3 cellular contexts compared by ENCODE assay signal in the genomic region with DNA sequence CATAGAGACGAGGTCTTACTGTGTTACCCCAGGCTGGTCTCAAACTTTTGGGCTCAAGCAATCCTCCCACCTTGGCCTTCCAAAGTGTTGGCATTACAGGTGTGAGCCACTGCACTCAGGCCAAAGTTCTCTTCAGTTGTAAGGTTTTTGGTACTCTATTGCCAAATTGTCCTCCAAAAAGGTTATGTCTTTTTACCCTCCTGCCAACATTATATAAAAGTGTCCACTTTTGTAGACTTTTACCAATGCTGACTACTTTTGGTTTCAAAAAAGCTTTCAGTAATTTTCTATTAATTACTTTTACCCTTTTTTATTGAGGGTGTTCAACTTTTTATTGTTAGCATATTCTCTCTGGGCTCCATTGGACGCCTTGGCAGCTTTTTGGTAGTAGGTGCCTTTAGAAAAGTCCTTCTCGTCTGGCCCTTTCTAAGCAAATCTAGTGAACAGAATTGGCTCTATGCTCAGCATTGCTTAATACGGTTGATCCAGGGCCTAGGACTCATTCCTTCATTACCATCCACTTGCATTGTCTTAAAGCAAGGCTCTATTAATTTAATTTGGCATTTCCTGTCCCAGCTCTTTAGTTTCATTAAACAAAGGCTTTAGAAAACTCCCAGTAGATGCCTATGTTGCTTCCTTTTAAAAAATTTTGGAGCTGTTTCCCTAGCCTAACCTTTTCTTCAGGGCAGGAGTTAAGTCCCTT.
A peak's percentile ranks its signal among the peaks of the same experiment; 100 is the strongest.
TF ChIP-seq lines count a peak whose summit lies in the region.

No MANE protein-coding gene starts in this region.

TF ChIP-seq in liver, 16 proteins besides CTCF, POLR2A, EP300 and RAD21:
- TF ChIP-seq, protein P1, sequence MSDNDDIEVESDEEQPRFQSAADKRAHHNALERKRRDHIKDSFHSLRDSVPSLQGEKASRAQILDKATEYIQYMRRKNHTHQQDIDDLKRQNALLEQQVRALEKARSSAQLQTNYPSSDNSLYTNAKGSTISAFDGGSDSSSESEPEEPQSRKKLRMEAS (IDR thresholded peaks at IDR 0.05), result peak; percentile 10
- TF ChIP-seq HNF4A (conservative IDR thresholded peaks at IDR 0.05), result peak; percentile 77 to 81
- TF ChIP-seq FOXA1 (IDR thresholded peaks at IDR 0.05), result no peak
- TF ChIP-seq HNF4G (IDR thresholded peaks at IDR 0.05), result peak; percentile 51
- no peak for TF ChIP-seq FOXA2 (IDR thresholded peaks at IDR 0.05)
- TF ChIP-seq RXRA (IDR thresholded peaks at IDR 0.05), result peak in 1 of 2 donors; percentile 29
TF ChIP-seq in liver: peak in this region for 4.

TF ChIP-seq in HepG2, 621 proteins besides CTCF, POLR2A, EP300 and RAD21:
- TF ChIP-seq RARA (CRISPR knock-in tag; IDR thresholded peaks at IDR 0.05) (no peak), ZFP36 (IDR thresholded peaks at IDR 0.05; ENCODE audit: borderline replicate concordance, low read depth, low read length, partially characterized antibody) (no peak), ZNF737 (CRISPR knock-in tag; IDR thresholded peaks at IDR 0.05; ENCODE audit: borderline replicate concordance) (no peak)

TF ChIP-seq in SK-N-SH treated with all-trans-retinoic acid at 6 μM for 48 hours, 23 proteins besides CTCF, POLR2A, EP300 and RAD21:
- no peak for TF ChIP-seq SNAI2 (CRISPR knock-in tag; IDR thresholded peaks at IDR 0.05)
- TF ChIP-seq ISL1 (CRISPR knock-in tag; IDR thresholded peaks at IDR 0.05), result no peak
- no peak for TF ChIP-seq TOX (CRISPR knock-in tag; IDR thresholded peaks at IDR 0.05; ENCODE audit: borderline replicate concordance)
- no peak for TF ChIP-seq TCF4 (CRISPR knock-in tag; IDR thresholded peaks at IDR 0.05; ENCODE audit: borderline replicate concordance)
- no peak for TF ChIP-seq ZNF8 (CRISPR knock-in tag; IDR thresholded peaks at IDR 0.05)
- no peak for TF ChIP-seq RARB (CRISPR knock-in tag; IDR thresholded peaks at IDR 0.05)
- TF ChIP-seq, protein P2, sequence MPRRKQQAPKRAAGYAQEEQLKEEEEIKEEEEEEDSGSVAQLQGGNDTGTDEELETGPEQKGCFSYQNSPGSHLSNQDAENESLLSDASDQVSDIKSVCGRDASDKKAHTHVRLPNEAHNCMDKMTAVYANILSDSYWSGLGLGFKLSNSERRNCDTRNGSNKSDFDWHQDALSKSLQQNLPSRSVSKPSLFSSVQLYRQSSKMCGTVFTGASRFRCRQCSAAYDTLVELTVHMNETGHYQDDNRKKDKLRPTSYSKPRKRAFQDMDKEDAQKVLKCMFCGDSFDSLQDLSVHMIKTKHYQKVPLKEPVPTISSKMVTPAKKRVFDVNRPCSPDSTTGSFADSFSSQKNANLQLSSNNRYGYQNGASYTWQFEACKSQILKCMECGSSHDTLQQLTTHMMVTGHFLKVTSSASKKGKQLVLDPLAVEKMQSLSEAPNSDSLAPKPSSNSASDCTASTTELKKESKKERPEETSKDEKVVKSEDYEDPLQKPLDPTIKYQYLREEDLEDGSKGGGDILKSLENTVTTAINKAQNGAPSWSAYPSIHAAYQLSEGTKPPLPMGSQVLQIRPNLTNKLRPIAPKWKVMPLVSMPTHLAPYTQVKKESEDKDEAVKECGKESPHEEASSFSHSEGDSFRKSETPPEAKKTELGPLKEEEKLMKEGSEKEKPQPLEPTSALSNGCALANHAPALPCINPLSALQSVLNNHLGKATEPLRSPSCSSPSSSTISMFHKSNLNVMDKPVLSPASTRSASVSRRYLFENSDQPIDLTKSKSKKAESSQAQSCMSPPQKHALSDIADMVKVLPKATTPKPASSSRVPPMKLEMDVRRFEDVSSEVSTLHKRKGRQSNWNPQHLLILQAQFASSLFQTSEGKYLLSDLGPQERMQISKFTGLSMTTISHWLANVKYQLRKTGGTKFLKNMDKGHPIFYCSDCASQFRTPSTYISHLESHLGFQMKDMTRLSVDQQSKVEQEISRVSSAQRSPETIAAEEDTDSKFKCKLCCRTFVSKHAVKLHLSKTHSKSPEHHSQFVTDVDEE (CRISPR knock-in tag; IDR thresholded peaks at IDR 0.05), result no peak
